In genomic region chr17:7314719-7315569, GRCh38 we compare ENCODE assay signal across 8 cellular contexts. TPM values are rescaled to one million over a fixed set of nuclear protein-coding genes. Genes with fewer than 3 reads are reported as not detected.
DNase-seq lines count a peak whose midpoint lies in the region; ATAC-seq, FAIRE-seq and TF ChIP-seq lines count a peak whose summit lies in the region.

Gene GPS2 (minus strand): TSS chr17:7315360. CDS start chr17:7315052, 308 bp downstream.

- no peaks in the 10 kb centered on the region for H3K27me3 ChIP-seq in astrocyte (ENCODE audit: insufficient read depth, low read length)
- H3K27me3 ChIP-seq in right cardiac atrium (ENCODE audit: control insufficient read depth, insufficient read depth) = no peaks in the 10 kb centered on the region

- peak within 1 kb of the TSS; percentile 95 for H3K4me2 ChIP-seq in astrocyte (ENCODE audit: low read length)

- under 1% methylated on average over 95 of the region's 95 CpGs for WGBS in right cardiac atrium
- under 1% methylated on average over 95 of the region's 95 CpGs for WGBS in urinary bladder

- TF ChIP-seq CTCF in GM13976 (IDR thresholded peaks at IDR 0.05; ENCODE audit: borderline replicate concordance, control extremely low read depth, extremely low read depth, insufficient read depth, missing control alignments) = no peak
- TF ChIP-seq CTCF in astrocyte (IDR thresholded peaks at IDR 0.05; ENCODE audit: insufficient read depth, low read depth, low read length) = no peak

- peaks cover 42% of the 10 kb centered on the region for H3K4me1 Mint-ChIP-seq in astrocyte (ENCODE audit: low read depth, unreplicated experiment)

- peaks cover 22% of the 10 kb centered on the region for H3K4me1 ChIP-seq in astrocyte (ENCODE audit: insufficient read depth, low read length)
- H3K4me1 ChIP-seq in right cardiac atrium (ENCODE audit: control insufficient read depth, insufficient read depth, low read length) = peaks cover 3% of the 10 kb centered on the region
- no peaks in the 10 kb centered on the region for H3K4me1 ChIP-seq in urinary bladder (ENCODE audit: insufficient read depth)

- H3K4me3 ChIP-seq in astrocyte (ENCODE audit: insufficient read depth, low read depth, low read length) (peak within 1 kb of the TSS; percentile 80), right cardiac atrium (ENCODE audit: low read length) (peak within 1 kb of the TSS; percentile 75), urinary bladder (ENCODE audit: low read depth, low read length) (peak within 1 kb of the TSS; percentile 92)

- H3K27ac Mint-ChIP-seq in astrocyte (ENCODE audit: unreplicated experiment) = peak within 1 kb of the TSS; percentile 92

- peak; percentile 97 for DNase-seq in GM13976 (ENCODE audit: low spot score)
- DNase-seq in NCI-H1436 treated with DMSO at 0.1 percent for 48 hours (lab: John Stamatoyannopoulos, UW) = peak; percentile 13
- DNase-seq in T1000 (lab: John Stamatoyannopoulos, UW) = peak; percentile 67
- peak; percentile 58 for DNase-seq in astrocyte (ENCODE audit: low read depth)
- peak; percentile 93 to 97 (median 97) for DNase-seq in right cardiac atrium
- DNase-seq in pulmonary artery endothelial cell (ENCODE audit: low read depth, low spot score) = peak; percentile 27

- no peaks in the 10 kb centered on the region for H3K27me3 Mint-ChIP-seq in astrocyte (ENCODE audit: low read depth, unreplicated experiment)

- H3K9ac ChIP-seq in astrocyte (ENCODE audit: low read length) = peak within 1 kb of the TSS; percentile 81

- peaks cover 25% of the 10 kb centered on the region for H3K36me3 Mint-ChIP-seq in astrocyte (ENCODE audit: low read depth, unreplicated experiment)

- peak within 1 kb of the TSS; percentile 85 for H2AFZ ChIP-seq in astrocyte (ENCODE audit: low read depth, low read length)

- no peaks in the 10 kb centered on the region for H3K9me3 Mint-ChIP-seq in astrocyte (ENCODE audit: unreplicated experiment)

- H3K36me3 ChIP-seq in astrocyte (ENCODE audit: insufficient read depth, low read length) = peaks cover 35% of the 10 kb centered on the region
- H3K36me3 ChIP-seq in urinary bladder (ENCODE audit: insufficient read depth) = peaks cover 9% of the 10 kb centered on the region

- peak; percentile 86 for ATAC-seq in HG02759 (IDR thresholded peaks at IDR 0.05; ENCODE audit: unreplicated experiment)
- peak; percentile 85 to 89 for ATAC-seq in right cardiac atrium

- H3K79me2 ChIP-seq in astrocyte (ENCODE audit: insufficient read depth, low read length) = peaks cover 41% of the 10 kb centered on the region

- H3K9me3 ChIP-seq in astrocyte (ENCODE audit: insufficient read depth, low read depth, low read length) = no peaks in the 10 kb centered on the region
- no peaks in the 10 kb centered on the region for H3K9me3 ChIP-seq in right cardiac atrium (ENCODE audit: control insufficient read depth, low read length)

- no peak for FAIRE-seq in astrocyte (lab: Jason Lieb, UNC)

- H3K27ac ChIP-seq in astrocyte (ENCODE audit: low read depth, low read length) (peak within 1 kb of the TSS; percentile 80), right cardiac atrium (ENCODE audit: low read length) (peak within 1 kb of the TSS; percentile 91), urinary bladder (ENCODE audit: low read depth) (peak within 1 kb of the TSS; percentile 95)

- peaks cover 46% of the 10 kb centered on the region for H4K20me1 ChIP-seq in astrocyte (ENCODE audit: insufficient read depth, low read length)

- in situ Hi-C loops in GM13976 (cut with MboI; ENCODE audit: low sequenced_read_pairs, unreplicated experiment) = no loop called here

- intact Hi-C loops in right cardiac atrium (cut with DNase I) = no loop called here

- peak within 1 kb of the TSS; percentile 94 for H3K4me3 Mint-ChIP-seq in astrocyte (ENCODE audit: unreplicated experiment)

RNA-seq across cellular contexts. Expression of gene GPS2, which starts in this region (rescaled TPM):
- 41.7 and 49.8 TPM in 2 replicates for total RNA-seq in astrocyte
- total RNA-seq in right cardiac atrium = 10 to 100 TPM; 65.0 to 76.1 (median 65.8) TPM
- 68.4 TPM for polyA plus RNA-seq in right cardiac atrium
- 24.8 and 41.6 TPM in 2 replicates for total RNA-seq in pulmonary artery endothelial cell
- total RNA-seq in urinary bladder = 25.0 TPM
- 70.2 TPM for polyA plus RNA-seq in urinary bladder

Comparison
In these comparisons a context has a peak if more than half of its experiments do, and no peak if none do; other contexts are left out.
1. Peak in every context shown above with its lines: DNase-seq, ATAC-seq, H3K4me3 ChIP-seq and H3K27ac ChIP-seq.
2. DNase-seq: peak in every context shown above with its lines; median percentile 97 in GM13976; 97 in right cardiac atrium; 67 in T1000; 58 in astrocyte; 27 in pulmonary artery endothelial cell; 13 in NCI-H1436 treated with DMSO at 0.1 percent for 48 hours.